ENCODE assay signal across 15 cellular contexts in genomic region chr4:1013225-1014073, GRCh38. TPM values are rescaled to one million over a fixed set of nuclear protein-coding genes. Genes with fewer than 3 reads are reported as not detected.
DNase-seq lines count a peak whose midpoint lies in the region; ATAC-seq and TF ChIP-seq lines count a peak whose summit lies in the region.
"Had no signal": no experiment of that assay in that cellular context is flagged by ENCODE, and none has a peak within 500 bp of the region (broad histone marks: within the 10 kb centered on the region; RNA-seq: fewer than 3 reads in every experiment).

No MANE protein-coding gene starts in this region.

- no peaks in the 10 kb centered on the region for H3K9me3 Mint-ChIP-seq in MCF 10A (ENCODE audit: unreplicated experiment)
- H3K9me3 Mint-ChIP-seq in endothelial cell (ENCODE audit: unreplicated experiment) = no peaks in the 10 kb centered on the region
- no peaks in the 10 kb centered on the region for H3K9me3 Mint-ChIP-seq in stimulated activated memory B cell treated with anti-CD40 and anti-IgM and Interleukin-4, amounts not matched to agents 10 μg/mL and 1 μg/mL and 100 μg/mL, for 72 hours

- TF ChIP-seq POLR2A in uterus (IDR thresholded peaks at IDR 0.05) = no peak

- H3K27ac ChIP-seq in mammary epithelial cell (ENCODE audit: insufficient read depth, low read depth, low read length) = no peak overlapping the region
- H3K27ac ChIP-seq in VCaP = peak overlapping the region; percentile 72
- H3K27ac ChIP-seq in uterus = no peak overlapping the region

- ATAC-seq in stimulated activated memory B cell treated with anti-CD40 and anti-IgM and Interleukin-4, amounts not matched to agents 10 μg/mL and 1 μg/mL and 100 μg/mL, for 72 hours = no peak
- ATAC-seq: GM23338 had no signal

- intact Hi-C loops in MCF 10A (cut with micrococcal nuclease) (loop anchor here (5.0 kb wide), 1 partner anchor 69 kb away; no protein-coding TSS in a partner anchor), mammary epithelial cell (cut with micrococcal nuclease) (no loop called here), uterus (cut with DNase I; ENCODE audit: low total_unique reads) (no loop called here)

- no peak for DNase-seq in MCF 10A (ENCODE audit: unreplicated experiment)
- DNase-seq in mammary epithelial cell = no peak
- DNase-seq in endothelial cell (ENCODE audit: low spot score) = no peak
- no peak for DNase-seq in cortex of kidney (lab: John Stamatoyannopoulos, UW)
- no peak for DNase-seq in SIG-M5 treated with dmso at 0.1 percent for 504 hours (lab: John Stamatoyannopoulos, UW; ENCODE audit: unreplicated experiment)
- DNase-seq in uterus = no peak
- DNase-seq: activated T-cell treated with anti-CD3 and anti-CD28 coated beads, Interleukin-2, amount 50 U/mL, for 1 hour; GF-D8; NCI-H146; NCI-H345; Right ventricle myocardium superior had no signal

- peaks cover 1% of the 10 kb centered on the region for H3K27me3 ChIP-seq in mammary epithelial cell (ENCODE audit: insufficient read depth, low read length)
- no peaks in the 10 kb centered on the region for H3K27me3 ChIP-seq in uterus
- H3K27me3 ChIP-seq: right atrium auricular region had no signal

- H3K27ac Mint-ChIP-seq in MCF 10A (ENCODE audit: low read depth, unreplicated experiment) (no peak overlapping the region), endothelial cell (ENCODE audit: unreplicated experiment) (peak overlapping the region; percentile 82)
- no peak overlapping the region for H3K27ac Mint-ChIP-seq in stimulated activated memory B cell treated with anti-CD40 and anti-IgM and Interleukin-4, amounts not matched to agents 10 μg/mL and 1 μg/mL and 100 μg/mL, for 72 hours
- H3K27ac Mint-ChIP-seq: GM23338 had no signal

- H3K36me3 Mint-ChIP-seq in MCF 10A (ENCODE audit: insufficient read depth, unreplicated experiment) = peaks cover 18% of the 10 kb centered on the region
- H3K36me3 Mint-ChIP-seq in endothelial cell (ENCODE audit: low read depth, unreplicated experiment) = peaks cover 1% of the 10 kb centered on the region
- H3K36me3 Mint-ChIP-seq in stimulated activated memory B cell treated with anti-CD40 and anti-IgM and Interleukin-4, amounts not matched to agents 10 μg/mL and 1 μg/mL and 100 μg/mL, for 72 hours = no peaks in the 10 kb centered on the region

- dilution Hi-C loops in mammary epithelial cell (cut with HindIII; ENCODE audit: low sequenced_read_pairs) = no loop called here

- peak overlapping the region; percentile 16 for H3K4me3 Mint-ChIP-seq in MCF 10A (ENCODE audit: unreplicated experiment)
- H3K4me3 Mint-ChIP-seq in endothelial cell (ENCODE audit: unreplicated experiment) = no peak overlapping the region
- peak overlapping the region; percentile 38 for H3K4me3 Mint-ChIP-seq in stimulated activated memory B cell treated with anti-CD40 and anti-IgM and Interleukin-4, amounts not matched to agents 10 μg/mL and 1 μg/mL and 100 μg/mL, for 72 hours

- POLR2A ChIA-PET in MCF 10A (lab: Yijun Ruan, JAX) = no interaction called here

- H3K4me2 ChIP-seq in mammary epithelial cell (ENCODE audit: insufficient read depth, low read depth, low read length) = no peak overlapping the region

- H3K36me3 ChIP-seq in mammary epithelial cell (ENCODE audit: insufficient read depth, low read length) = no peaks in the 10 kb centered on the region
- H3K36me3 ChIP-seq in uterus = no peaks in the 10 kb centered on the region
- H3K36me3 ChIP-seq: right atrium auricular region had no signal

- TF ChIP-seq CTCF in MCF 10A (IDR thresholded peaks at IDR 0.05; ENCODE audit: unreplicated experiment) = no peak
- TF ChIP-seq CTCF in mammary epithelial cell (conservative IDR thresholded peaks at IDR 0.05 in 1 of 2, IDR thresholded peaks at IDR 0.05 in 1 of 2; ENCODE audit: extremely low read depth in 1 of 2, insufficient read depth in 1 of 2, low read depth in 1 of 2, low read length in 2 of 2) = no peak
- no peak for TF ChIP-seq CTCF in VCaP (conservative IDR thresholded peaks at IDR 0.05)
- TF ChIP-seq CTCF in endothelial cell (IDR thresholded peaks at IDR 0.05; ENCODE audit: unreplicated experiment) = no peak
- TF ChIP-seq CTCF in uterus (IDR thresholded peaks at IDR 0.05) = no peak

- H3K4me3 ChIP-seq in mammary epithelial cell (replicated peaks in 1 of 3; ENCODE audit: insufficient read depth in 1 of 3, low read depth in 2 of 3, low read length in 3 of 3) = no peak overlapping the region
- no peak overlapping the region for H3K4me3 ChIP-seq in uterus

- H3K4me1 Mint-ChIP-seq in MCF 10A (ENCODE audit: insufficient read depth, unreplicated experiment) = peaks cover 11% of the 10 kb centered on the region
- H3K4me1 Mint-ChIP-seq in endothelial cell (ENCODE audit: unreplicated experiment) = no peaks in the 10 kb centered on the region
- H3K4me1 Mint-ChIP-seq in stimulated activated memory B cell treated with anti-CD40 and anti-IgM and Interleukin-4, amounts not matched to agents 10 μg/mL and 1 μg/mL and 100 μg/mL, for 72 hours = peaks cover 35% of the 10 kb centered on the region

- peaks cover 1% of the 10 kb centered on the region for H4K20me1 ChIP-seq in mammary epithelial cell (ENCODE audit: insufficient read depth, low read length)

- no peak overlapping the region for H3K9ac ChIP-seq in mammary epithelial cell (ENCODE audit: insufficient read depth, low read length)

- in situ Hi-C loops in mammary epithelial cell (cut with MboI; ENCODE audit: low sequenced_read_pairs in 2 of 2) = no loop called here

- no peaks in the 10 kb centered on the region for H3K9me3 ChIP-seq in mammary epithelial cell (replicated peaks; ENCODE audit: insufficient read depth, low read length)
- H3K9me3 ChIP-seq in uterus = no peaks in the 10 kb centered on the region
- H3K9me3 ChIP-seq: right atrium auricular region had no signal

- no peaks in the 10 kb centered on the region for H3K79me2 ChIP-seq in mammary epithelial cell (ENCODE audit: insufficient read depth, low read length)

- BruUV-seq in MCF 10A (replicated peaks; lab: Mats Ljungman, UMichigan) (no TSS peak), mammary epithelial cell (replicated peaks; lab: Mats Ljungman, UMichigan) (no TSS peak)

- no peak overlapping the region for H2AFZ ChIP-seq in mammary epithelial cell (ENCODE audit: low read depth, low read length)
- H2AFZ ChIP-seq: GM23338 had no signal

- CTCF ChIA-PET in MCF 10A (lab: Yijun Ruan, JAX) (interaction anchor here (0.6 kb wide), 1 partner anchor 124 kb away, joined by 4 read pairs; no protein-coding TSS in a partner anchor), mammary epithelial cell (lab: Charles Lee; ENCODE audit: low non-redundant PET) (no interaction called here)

- peaks cover 7% of the 10 kb centered on the region for H3K27me3 Mint-ChIP-seq in MCF 10A (ENCODE audit: insufficient read depth, unreplicated experiment)
- H3K27me3 Mint-ChIP-seq in endothelial cell (ENCODE audit: unreplicated experiment) = peaks cover 12% of the 10 kb centered on the region
- peaks cover 11% of the 10 kb centered on the region for H3K27me3 Mint-ChIP-seq in stimulated activated memory B cell treated with anti-CD40 and anti-IgM and Interleukin-4, amounts not matched to agents 10 μg/mL and 1 μg/mL and 100 μg/mL, for 72 hours

- 98% methylated on average over 25 of the region's 43 CpGs for WGBS in mammary epithelial cell (ENCODE audit: low coverage, missing lambda C conversion rate)

- H3K4me1 ChIP-seq in mammary epithelial cell (ENCODE audit: insufficient read depth, low read length) (peaks cover 20% of the 10 kb centered on the region), uterus (peaks cover 0 to 21% of the 10 kb centered on the region in 2 donors)

RNA-seq across cellular contexts. Expression of gene FGFRL1, which starts 2.0 kb away (rescaled TPM):
- total RNA-seq in MCF 10A (2022) (33.5 and 33.6 TPM in 2 replicates), mammary epithelial cell (10 to 100 TPM; 12.8 to 15.0 TPM), endothelial cell (ENCODE audit: unreplicated experiment) (5.2 TPM), uterus (10 to 100 TPM in 2 of 4 donors, 1 to 10 TPM in 2; 2.8 to 24.8 (median 13.9) TPM)
- 43.7 TPM for polyA plus RNA-seq in mammary epithelial cell
- 37.0 TPM for polyA minus RNA-seq in mammary epithelial cell

RNA-seq across cellular contexts. Expression of gene SLC26A1, which starts 20.2 kb away (rescaled TPM):
- 0.10 and 0.16 TPM in 2 replicates for total RNA-seq in MCF 10A (2022)
- not detected for total RNA-seq in mammary epithelial cell
- polyA plus RNA-seq in mammary epithelial cell = not detected
- polyA minus RNA-seq in mammary epithelial cell = not detected
- total RNA-seq in endothelial cell (ENCODE audit: unreplicated experiment) = not detected
- under 1 TPM in 2 of 4 donors, not detected in 2; 0.07 to 0.12 TPM for total RNA-seq in uterus
- total RNA-seq: right atrium auricular region had no signal

RNA-seq across cellular contexts. Expression of gene IDUA, which starts 26.6 kb away (rescaled TPM):
- 35.0 and 35.1 TPM in 2 replicates for total RNA-seq in MCF 10A (2022)
- 10 to 100 TPM; 17.8 to 30.8 TPM for total RNA-seq in mammary epithelial cell
- polyA plus RNA-seq in mammary epithelial cell = 4.2 TPM
- polyA minus RNA-seq in mammary epithelial cell = 0.98 TPM
- 14.9 TPM for total RNA-seq in endothelial cell (ENCODE audit: unreplicated experiment)
- total RNA-seq in uterus = 10 to 100 TPM in 2 of 4 donors, 1 to 10 TPM in 2; 2.8 to 45.8 (median 9.9) TPM

RNA-seq across cellular contexts. Expression of gene DGKQ, which starts 40.1 kb away (rescaled TPM):
- total RNA-seq in MCF 10A (2022) (15.9 and 17.4 TPM in 2 replicates), mammary epithelial cell (10 to 100 TPM; 13.7 to 13.8 TPM), endothelial cell (ENCODE audit: unreplicated experiment) (14.5 TPM), uterus (10 to 100 TPM in 2 of 4 donors, 1 to 10 TPM in 2; 1.2 to 12.7 (median 10.1) TPM)
- 6.8 TPM for polyA plus RNA-seq in mammary epithelial cell
- 4.2 TPM for polyA minus RNA-seq in mammary epithelial cell
